7 cellular contexts compared by ENCODE assay signal in the genomic region with DNA sequence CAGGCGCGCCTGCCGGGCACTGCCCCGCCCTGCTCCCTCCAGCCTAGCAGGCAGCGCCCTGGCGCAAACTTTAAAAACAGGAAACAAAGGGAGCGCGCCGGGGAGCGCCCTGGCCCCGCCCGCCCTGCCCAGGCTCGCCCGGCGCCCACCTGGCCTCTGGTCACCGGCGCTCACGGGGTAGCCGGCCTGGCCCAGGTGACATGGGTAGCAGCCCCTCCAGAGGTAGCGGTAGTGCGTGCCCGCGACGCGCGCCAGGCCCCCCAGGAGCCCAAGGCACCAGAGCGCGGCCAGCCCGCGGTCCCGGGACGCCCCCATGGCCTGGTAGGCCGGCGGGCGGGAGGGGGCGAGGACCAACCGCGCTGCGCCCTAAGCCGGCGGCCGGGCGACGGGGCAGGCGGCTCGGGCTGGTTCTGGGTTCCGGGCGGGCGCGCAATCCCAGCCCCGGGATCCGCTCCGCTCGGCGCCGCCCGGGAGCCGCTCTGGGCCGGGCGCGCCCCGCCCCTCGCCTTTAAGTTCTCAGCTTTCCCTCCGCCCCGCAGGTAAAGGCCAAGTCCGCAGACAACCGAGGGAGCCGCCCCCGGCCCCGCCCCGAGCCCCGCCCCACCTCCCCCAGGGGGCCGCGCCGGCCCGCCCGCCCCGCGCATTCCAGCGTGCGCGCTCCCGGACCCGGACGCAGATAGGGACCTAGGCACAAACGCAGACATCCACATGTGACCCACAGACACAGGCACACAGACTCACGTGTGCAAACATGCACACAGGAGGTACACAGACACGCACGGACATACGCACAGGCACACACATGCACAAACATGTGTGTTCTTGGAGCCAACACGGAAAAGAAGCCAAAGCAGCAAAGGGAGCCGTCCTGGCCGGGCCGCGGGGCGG.
DNase-seq lines count a peak whose midpoint lies in the region; TF ChIP-seq lines count a peak whose summit lies in the region.

No MANE protein-coding gene starts in this region.

- POLR2A ChIA-PET in GM10248 (lab: Yijun Ruan, JAX) = no interaction called here

- no peak for TF ChIP-seq CTCF in HFF-Myc (IDR thresholded peaks at IDR 0.05; ENCODE audit: low read depth, low read length, missing control alignments)
- TF ChIP-seq CTCF in ovary (IDR thresholded peaks at IDR 0.05) = no peak
- no peak for TF ChIP-seq CTCF in testis (IDR thresholded peaks at IDR 0.05)
- no peak for TF ChIP-seq CTCF in GM10248 (IDR thresholded peaks at IDR 0.05; ENCODE audit: control extremely low read depth, extremely low read depth, low read depth, missing control alignments)

- no peaks in the 10 kb centered on the region for H3K36me3 ChIP-seq in ovary
- H3K36me3 ChIP-seq in testis (ENCODE audit: low read depth, missing control alignments) = no peaks in the 10 kb centered on the region

- whole genome bisulfite sequencing in ovary, 3 donors = 1% methylated on average over 49 to 96 of the region's 96 CpGs
- WGBS in testis, 2 donors = 1 to 4% methylated on average over 9 to 60 of the region's 96 CpGs

- H3K4me3 ChIP-seq in HFF-Myc (replicated peaks; ENCODE audit: low read depth, low read length) = peak overlapping the region; percentile 45
- peak overlapping the region; percentile 60 for H3K4me3 ChIP-seq in ovary
- H3K4me3 ChIP-seq in testis = peak overlapping the region; percentile 51 to 67

- DNase-seq in HFF-Myc (ENCODE audit: extremely low read depth, low read depth) = peak; percentile 24
- DNase-seq in RPMI7951 (ENCODE audit: low read depth) = peak; percentile 68
- DNase-seq in activated gamma-delta T cell (lab: John Stamatoyannopoulos, UW) = peak; percentile 38
- DNase-seq in germinal center (ENCODE audit: low spot score) = peak; percentile 88
- DNase-seq in ovary = peak; percentile 68 to 86 (median 74)
- peak; percentile 88 for DNase-seq in testis
- no peak for DNase-seq in GM10248 (ENCODE audit: extremely low spot score)

- no peaks in the 10 kb centered on the region for H3K27me3 ChIP-seq in ovary
- H3K27me3 ChIP-seq in testis = no peaks in the 10 kb centered on the region

- CTCF ChIA-PET in GM10248 (lab: Yijun Ruan, JAX) = no interaction called here

- TF ChIP-seq EP300 in ovary (IDR thresholded peaks at IDR 0.05) = no peak

- H3K4me1 ChIP-seq in ovary (ENCODE audit: insufficient read depth) (peaks cover 6% of the 10 kb centered on the region), testis (peaks cover 4% of the 10 kb centered on the region)

- TF ChIP-seq POLR2A in ovary (IDR thresholded peaks at IDR 0.05) (peak; percentile 22), testis (IDR thresholded peaks at IDR 0.05) (no peak)

- no peaks in the 10 kb centered on the region for H3K9me3 ChIP-seq in ovary
- H3K9me3 ChIP-seq in testis = no peaks in the 10 kb centered on the region

- intact Hi-C loops in ovary (cut with DNase I) = no loop called here
- intact Hi-C loops in testis (cut with DNase I; ENCODE audit: low total_unique reads) = no loop called here

- H3K27ac ChIP-seq in ovary (peak overlapping the region; percentile 4 to 32), testis (peak overlapping the region in 1 of 2 donors; percentile 61)
